Comparison of ENCODE assay signal across 9 cellular contexts in the genomic region with DNA sequence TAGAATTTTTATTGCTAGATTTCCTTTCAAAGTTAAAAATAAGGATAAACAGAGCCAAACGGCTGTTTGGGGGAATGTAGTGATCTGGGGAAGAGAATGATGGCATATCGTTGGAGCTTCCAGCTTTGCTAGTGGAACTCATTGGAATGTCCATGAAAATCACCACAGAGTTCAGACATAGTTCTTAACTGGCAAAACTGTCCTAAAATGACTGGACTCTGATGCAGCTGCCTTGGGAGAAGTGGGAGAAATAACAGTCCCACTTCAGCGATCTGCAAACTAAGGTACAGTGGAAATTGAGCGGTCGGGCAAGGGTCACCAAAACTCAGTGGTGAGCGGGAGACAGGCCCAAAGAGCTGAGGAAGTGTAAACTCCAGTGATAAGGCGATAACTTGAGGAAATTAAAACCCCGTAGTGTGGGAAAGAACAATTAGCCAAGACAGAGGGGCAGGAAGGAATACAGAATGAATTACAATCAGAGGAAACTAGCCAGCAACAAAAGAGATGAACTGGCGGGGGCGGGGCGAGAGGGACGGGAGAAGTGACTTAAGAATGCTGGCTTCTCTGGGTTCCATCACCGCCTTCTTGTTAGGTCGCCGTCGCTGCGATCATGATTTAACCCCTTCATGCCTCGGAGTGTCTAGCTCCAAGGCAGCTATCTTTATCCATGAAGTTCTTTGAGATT.
DNase-seq lines count a peak whose midpoint lies in the region; ATAC-seq and TF ChIP-seq lines count a peak whose summit lies in the region.
"Had no signal": no experiment of that assay in that cellular context is flagged by ENCODE, and none has a peak within 500 bp of the region (broad histone marks: within the 10 kb centered on the region; RNA-seq: fewer than 3 reads in every experiment).

No MANE protein-coding gene starts in this region.

- intact Hi-C loops in thyroid gland (cut with DNase I), result no loop called here

- peaks cover 31 to 47% of the 10 kb centered on the region in 2 donors for H3K4me1 ChIP-seq in thyroid gland

- TF ChIP-seq RAD21 in Ishikawa (IDR thresholded peaks at IDR 0.05; ENCODE audit: low read depth), result peak; percentile 15; the same call in 1 of the 2 replicates

- TF ChIP-seq CTCF in thyroid gland (IDR thresholded peaks at IDR 0.05), result no peak

- peaks cover 76% of the 10 kb centered on the region for H3K27me3 Mint-ChIP-seq in T-helper 17 cell

- H3K36me3 Mint-ChIP-seq in T-helper 17 cell (ENCODE audit: low read depth), result peaks cover 4% of the 10 kb centered on the region
- H3K36me3 Mint-ChIP-seq: brain had no signal

- H3K4me3 ChIP-seq in thyroid gland (replicated peaks in 1 of 3), result no peak overlapping the region

- DNase-seq in dermis blood vessel endothelial cell (peak; percentile 92), kidney glomerular epithelial cell (lab: John Stamatoyannopoulos, UW) (peak; percentile 82), thyroid gland (peak; percentile 37), T-helper 17 cell (no peak)

- H3K27ac Mint-ChIP-seq in T-helper 17 cell, result no peak overlapping the region
- H3K27ac Mint-ChIP-seq: IgD-negative memory B cell had no signal

- TF ChIP-seq POLR2A in thyroid gland (IDR thresholded peaks at IDR 0.05), result no peak

- no peaks in the 10 kb centered on the region for H3K4me1 Mint-ChIP-seq in T-helper 17 cell

- ATAC-seq in GM21717 (IDR thresholded peaks at IDR 0.05; ENCODE audit: unreplicated experiment) (no peak), T-helper 17 cell (no peak), GM18873 (IDR thresholded peaks at IDR 0.05; ENCODE audit: low FRiP score, unreplicated experiment) (no peak)

- peak; percentile 84 for TF ChIP-seq EP300 in Ishikawa (IDR thresholded peaks at IDR 0.05; ENCODE audit: borderline replicate concordance)

- H3K4me3 Mint-ChIP-seq in T-helper 17 cell, result no peak overlapping the region
- H3K4me3 Mint-ChIP-seq: IgD-negative memory B cell had no signal

- H3K27ac ChIP-seq in thyroid gland, result peak overlapping the region; percentile 43 to 79 (median 66)

- H3K9me3 ChIP-seq in thyroid gland, result no peaks in the 10 kb centered on the region
- no peaks in the 10 kb centered on the region for H3K9me3 ChIP-seq in T-helper 17 cell (ENCODE audit: control insufficient read depth, low read length, poor library complexity, severe bottlenecking)

- no peaks in the 10 kb centered on the region for H3K27me3 ChIP-seq in thyroid gland

- H3K36me3 ChIP-seq in thyroid gland, result no peaks in the 10 kb centered on the region

- WGBS in thyroid gland, 2 donors, result 26 to 27% methylated on average over 18 of the region's 18 CpGs

TF ChIP-seq in Ishikawa, 13 proteins besides CTCF, POLR2A, EP300 and RAD21:
- TF ChIP-seq TEAD4 (IDR thresholded peaks at IDR 0.05) (peak; percentile 56; the same call in 1 of the 2 replicates), NFIC (IDR thresholded peaks at IDR 0.05) (peak; percentile 61; the same call in 1 of the 2 replicates), TCF12 (IDR thresholded peaks at IDR 0.05; ENCODE audit: low read depth) (peak; percentile 73), CEBPB (IDR thresholded peaks at IDR 0.05) (no peak; the same call in 1 of the 2 replicates)
TF ChIP-seq in Ishikawa: peak in this region for 3.

Comparison
In these comparisons a context has a peak if more than half of its experiments do, and no peak if none do; other contexts are left out.
1. DNase-seq: peak in dermis blood vessel endothelial cell (single experiment), kidney glomerular epithelial cell (single experiment) and thyroid gland (2 of 2); none in T-helper 17 cell (0 of 3).